In genomic region chr6:33277663-33278391, GRCh38 we compare ENCODE assay signal across 8 cellular contexts. TPM values are rescaled to one million over a fixed set of nuclear protein-coding genes. Genes with fewer than 3 reads are reported as not detected.
A peak's percentile ranks its signal among the peaks of the same experiment; 100 is the strongest.
DNase-seq lines count a peak whose midpoint lies in the region; ATAC-seq and TF ChIP-seq lines count a peak whose summit lies in the region.

No MANE protein-coding gene starts in this region.

- H3K9me3 Mint-ChIP-seq in activated T-cell treated with anti-CD3 and anti-CD28 coated beads, Interleukin-2, amount 50 U/mL, for 4 hours = no peaks in the 10 kb centered on the region

- H3K9me3 ChIP-seq in DOHH2 (ENCODE audit: control insufficient read depth, insufficient read depth, low read length) = no peaks in the 10 kb centered on the region
- H3K9me3 ChIP-seq in psoas muscle = no peaks in the 10 kb centered on the region

- H3K4me3 ChIP-seq in DOHH2 (ENCODE audit: low read length) (peak overlapping the region; percentile 93), foreskin fibroblast (ENCODE audit: low read depth in 1 of 2, low read length in 2 of 2) (peak overlapping the region; percentile 41 to 65), psoas muscle (peak overlapping the region; percentile 68)

- TF ChIP-seq CTCF in DOHH2 (IDR thresholded peaks at IDR 0.05; ENCODE audit: low read depth, low read length, poor library complexity, severe bottlenecking) (no peak), foreskin fibroblast (IDR thresholded peaks at IDR 0.05; ENCODE audit: low read depth, low read length) (no peak), psoas muscle (IDR thresholded peaks at IDR 0.05) (no peak)

- peak; percentile 6 for ATAC-seq in HG03064 (IDR thresholded peaks at IDR 0.05; ENCODE audit: low read depth, unreplicated experiment)
- ATAC-seq in activated T-cell treated with anti-CD3 and anti-CD28 coated beads, Interleukin-2, amount 50 U/mL, for 4 hours = peak; percentile 1 to 3
- ATAC-seq in psoas muscle = peak in 3 of 4 donors; percentile 6 to 13 (median 8)
- no peak for ATAC-seq in GM18868 (IDR thresholded peaks at IDR 0.05; ENCODE audit: unreplicated experiment)

- no peak for DNase-seq in activated T-cell treated with anti-CD3 and anti-CD28 coated beads, Interleukin-2, amount 50 U/mL, for 4 hours
- DNase-seq in foreskin fibroblast (peak in 1 of 2 donors; percentile 36), psoas muscle (peak in 1 of 2 donors; percentile 55), medulla oblongata (ENCODE audit: extremely low spot score) (no peak), NCI-H1048 (lab: John Stamatoyannopoulos, UW) (no peak)

- H3K9me2 ChIP-seq in DOHH2 (replicated peaks; ENCODE audit: control insufficient read depth, low read length) = no peaks in the 10 kb centered on the region

- H3K4me2 ChIP-seq in DOHH2 (ENCODE audit: low read length) = peak overlapping the region; percentile 99

- WGBS in psoas muscle, 3 donors = 51 to 66% (median 60%) methylated on average over 39 of the region's 39 CpGs

- peaks cover 47% of the 10 kb centered on the region for H3K4me1 Mint-ChIP-seq in activated T-cell treated with anti-CD3 and anti-CD28 coated beads, Interleukin-2, amount 50 U/mL, for 4 hours (ENCODE audit: low read depth)

- H3F3A ChIP-seq in DOHH2 (ENCODE audit: control insufficient read depth, insufficient read depth) = peaks cover 69% of the 10 kb centered on the region

- no peaks in the 10 kb centered on the region for H3K27me3 Mint-ChIP-seq in activated T-cell treated with anti-CD3 and anti-CD28 coated beads, Interleukin-2, amount 50 U/mL, for 4 hours (ENCODE audit: low read depth)

- H3K36me3 Mint-ChIP-seq in activated T-cell treated with anti-CD3 and anti-CD28 coated beads, Interleukin-2, amount 50 U/mL, for 4 hours (ENCODE audit: insufficient read depth) = peaks cover 42% of the 10 kb centered on the region

- H3K27ac ChIP-seq in DOHH2 (ENCODE audit: low read depth, low read length) = peak overlapping the region; percentile 80
- peak overlapping the region; percentile 78 for H3K27ac ChIP-seq in psoas muscle

- H4K20me1 ChIP-seq in DOHH2 (ENCODE audit: control insufficient read depth, insufficient read depth, low read depth, low read length) = peaks cover 24% of the 10 kb centered on the region

- H3K4me1 ChIP-seq in DOHH2 (ENCODE audit: control insufficient read depth, low read length) (peaks cover 71% of the 10 kb centered on the region), psoas muscle (peaks cover 36% of the 10 kb centered on the region)

- H3K27me3 ChIP-seq in DOHH2 (ENCODE audit: control insufficient read depth, low read length) (no peaks in the 10 kb centered on the region), psoas muscle (ENCODE audit: insufficient read depth in 3 of 3, low read length in 2 of 3) (no peaks in the 10 kb centered on the region)

- peak overlapping the region; percentile 81 for H3K4me3 Mint-ChIP-seq in activated T-cell treated with anti-CD3 and anti-CD28 coated beads, Interleukin-2, amount 50 U/mL, for 4 hours

- H3K36me3 ChIP-seq in DOHH2 (ENCODE audit: control insufficient read depth, low read length) = peaks cover 91% of the 10 kb centered on the region
- H3K36me3 ChIP-seq in psoas muscle (ENCODE audit: insufficient read depth in 1 of 2, low read depth in 1 of 2) = peaks cover 6 to 83% of the 10 kb centered on the region in 2 donors

- intact Hi-C loops in psoas muscle (cut with DNase I) = loop anchor here in 1 of 2 donors (5.0 to 10.0 kb wide), 2 partner anchors 34 to 127 kb away; partner anchors contain the start of gene TAPBP

- H3K79me2 ChIP-seq in DOHH2 (ENCODE audit: control insufficient read depth, low read length) = peaks cover 31% of the 10 kb centered on the region

RNA-seq across cellular contexts. Expression of gene B3GALT4, which starts 0.9 kb away (rescaled TPM):
- total RNA-seq in activated T-cell treated with anti-CD3 and anti-CD28 coated beads, Interleukin-2, amount 50 U/mL, for 4 hours = 1 to 10 TPM; 2.6 to 3.8 (median 3.7) TPM
- 1 to 10 TPM; 1.3 to 3.6 (median 1.7) TPM for total RNA-seq in psoas muscle
- polyA plus RNA-seq in psoas muscle = 1 to 10 TPM; 1.7 to 3.0 (median 1.8) TPM

RNA-seq across cellular contexts. Expression of gene RPS18, which starts 6.0 kb away (rescaled TPM):
- total RNA-seq in activated T-cell treated with anti-CD3 and anti-CD28 coated beads, Interleukin-2, amount 50 U/mL, for 4 hours = 1,000 to 10,000 TPM; 4,231 to 4,415 (median 4,409) TPM
- total RNA-seq in psoas muscle = 1,000 to 10,000 TPM; 1,108 to 1,410 (median 1,267) TPM
- polyA plus RNA-seq in psoas muscle = 1,000 to 10,000 TPM; 1,958 to 4,446 (median 3,068) TPM

RNA-seq across cellular contexts. Expression of gene VPS52, which starts 6.2 kb away (rescaled TPM):
- 10 to 100 TPM; 51.2 to 65.4 (median 63.5) TPM for total RNA-seq in activated T-cell treated with anti-CD3 and anti-CD28 coated beads, Interleukin-2, amount 50 U/mL, for 4 hours
- total RNA-seq in psoas muscle = 10 to 100 TPM; 35.7 to 52.5 (median 46.8) TPM
- 10 to 100 TPM; 29.3 to 31.6 (median 30.2) TPM for polyA plus RNA-seq in psoas muscle

RNA-seq across cellular contexts. Expression of gene WDR46, which starts 11.2 kb away (rescaled TPM):
- total RNA-seq in activated T-cell treated with anti-CD3 and anti-CD28 coated beads, Interleukin-2, amount 50 U/mL, for 4 hours = 100 to 1,000 TPM; 188 to 198 (median 197) TPM
- total RNA-seq in psoas muscle = 10 to 100 TPM; 22.4 to 46.0 (median 34.7) TPM
- 10 to 100 TPM; 33.3 to 65.0 (median 44.4) TPM for polyA plus RNA-seq in psoas muscle

RNA-seq across cellular contexts. Expression of gene PFDN6, which starts 11.6 kb away (rescaled TPM):
- 100 to 1,000 TPM; 153 to 157 (median 153) TPM for total RNA-seq in activated T-cell treated with anti-CD3 and anti-CD28 coated beads, Interleukin-2, amount 50 U/mL, for 4 hours
- total RNA-seq in psoas muscle = 10 to 100 TPM; 57.2 to 87.6 (median 75.7) TPM
- 100 to 1,000 TPM; 223 to 296 (median 248) TPM for polyA plus RNA-seq in psoas muscle
